ENCODE assay signal across 18 cellular contexts in the genomic region with DNA sequence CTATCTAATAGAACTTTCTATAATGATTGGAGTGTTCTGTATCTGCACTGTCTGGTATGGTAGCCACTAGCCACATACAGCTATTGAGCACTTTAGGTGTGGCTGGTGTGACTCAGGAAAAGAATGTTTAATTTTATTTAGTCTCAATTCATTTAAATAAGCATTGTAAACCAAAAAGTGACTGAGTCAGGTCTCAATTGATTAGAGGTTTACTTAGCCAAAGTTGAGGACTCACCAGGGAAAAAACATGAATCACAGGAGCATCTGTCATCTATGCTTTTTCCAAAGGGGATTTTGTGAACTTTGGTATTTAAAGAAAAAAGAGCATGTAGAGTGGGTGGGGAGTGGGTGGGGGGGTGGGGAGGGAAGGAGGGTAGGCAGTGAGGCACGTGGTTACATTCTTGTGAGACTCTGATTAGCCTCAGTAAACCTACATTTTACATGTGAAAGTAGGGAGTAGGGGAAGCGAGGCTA.
DNase-seq lines count a peak whose midpoint lies in the region; TF ChIP-seq lines count a peak whose summit lies in the region.
"Had no signal": no experiment of that assay in that cellular context is flagged by ENCODE, and none has a peak within 500 bp of the region (broad histone marks: within the 10 kb centered on the region; RNA-seq: fewer than 3 reads in every experiment).

No MANE protein-coding gene starts in this region.

- no peaks in the 10 kb centered on the region for H4K20me1 ChIP-seq in PC-9 (ENCODE audit: insufficient read depth)

- POLR2A ChIA-PET in Caco-2 (lab: Charles Lee) = interaction anchor here (0.5 to 1.4 kb wide), 3 partner anchors 11 to 77 kb away, joined by 3 to 5 read pairs (median 4); no protein-coding TSS in a partner anchor
- POLR2A ChIA-PET in PC-9 (lab: Charles Lee; ENCODE audit: unreplicated experiment) = no interaction called here

- H3K27me3 Mint-ChIP-seq in Caco-2 (ENCODE audit: insufficient read depth, unreplicated experiment) (no peaks in the 10 kb centered on the region), osteocyte (ENCODE audit: unreplicated experiment) (no peaks in the 10 kb centered on the region)

- intact Hi-C loops in Caco-2 (cut with micrococcal nuclease; ENCODE audit: unreplicated experiment) = loop anchor here (1.0 kb wide), 3 partner anchors 11 to 126 kb away; no protein-coding TSS in a partner anchor
- intact Hi-C loops in PC-9 (cut with micrococcal nuclease; ENCODE audit: unreplicated experiment) = no loop called here
- intact Hi-C loops in uterus (cut with DNase I; ENCODE audit: low total_unique reads) = no loop called here

- H3K4me1 Mint-ChIP-seq in Caco-2 (ENCODE audit: low read depth, unreplicated experiment) (peaks cover 46% of the 10 kb centered on the region), osteocyte (ENCODE audit: unreplicated experiment) (peaks cover 47% of the 10 kb centered on the region)

- no peak for TF ChIP-seq POLR2A in uterus (IDR thresholded peaks at IDR 0.05)

- BruUV-seq in Caco-2 (replicated peaks; lab: Mats Ljungman, UMichigan) = no TSS peak
- BruUV-seq in PC-9 (replicated peaks; lab: Mats Ljungman, UMichigan) = no TSS peak

- peak overlapping the region; percentile 56 for H3K4me3 Mint-ChIP-seq in Caco-2 (ENCODE audit: unreplicated experiment)
- no peak overlapping the region for H3K4me3 Mint-ChIP-seq in osteocyte (ENCODE audit: unreplicated experiment)
- H3K4me3 Mint-ChIP-seq: T-helper 1 cell treated with Interleukin-12 subunit alpha and Interleukin-12 subunit beta and Interleukin-4 antibody, amounts not matched to agents 30 μg/mL and 1 μg/mL, for 36 hours had no signal

- H3K4me1 ChIP-seq in Caco-2 (peaks cover 59% of the 10 kb centered on the region), PC-9 (replicated peaks; ENCODE audit: insufficient read depth) (peaks cover 44% of the 10 kb centered on the region), uterus (peaks cover 0 to 6% of the 10 kb centered on the region in 2 donors)
- H3K4me1 ChIP-seq: upper lobe of right lung had no signal

- H3K4me3 ChIP-seq in Caco-2 (ENCODE audit: low read depth, low read length) (no peak overlapping the region), PC-9 (0 out of 2 replicates have a peak overlapping the region, but pooled peaks have one; percentile 3), epithelial cell of esophagus (ENCODE audit: low read length) (no peak overlapping the region), uterus (no peak overlapping the region)
- H3K4me3 ChIP-seq: cardiac muscle cell, upper lobe of right lung had no signal

- H3F3A ChIP-seq in PC-9 (ENCODE audit: insufficient read depth, low read depth) = peaks cover 24% of the 10 kb centered on the region

- peak in 1 of 2 experiments; percentile 42 for DNase-seq in Caco-2
- DNase-seq in PC-9 = peak in 1 of 2 experiments; percentile 82
- peak; percentile 65 for DNase-seq in epithelial cell of esophagus (ENCODE audit: low read depth)
- DNase-seq in osteocyte (ENCODE audit: extremely low spot score, unreplicated experiment) = no peak
- DNase-seq in inferior parietal cortex (ENCODE audit: extremely low spot score) = no peak
- DNase-seq in uterus = no peak
- no peak for DNase-seq in NK-92 (lab: John Stamatoyannopoulos, UW; ENCODE audit: unreplicated experiment)
- DNase-seq in NCI-H446 treated with DMSO at 0.1 percent for 48 hours (lab: John Stamatoyannopoulos, UW) = no peak
- DNase-seq: activated CD4-positive, alpha-beta T cell treated with anti-CD3 and anti-CD28 coated beads, Interleukin-2, amount 50 U/mL, for 4 hours; activated gamma-delta T cell; AML-193; DND-41; OCI-M1; stimulated activated CD8-positive, alpha-beta memory T cell treated with anti-CD3 and anti-CD28 coated beads, Interleukin-4, amount 100 ng/mL, for 48 hours; upper lobe of right lung had no signal

- H3K79me2 ChIP-seq in PC-9 (ENCODE audit: low read depth) = no peaks in the 10 kb centered on the region

- H3K9me3 ChIP-seq in Caco-2 (0 out of 2 replicates have a peak, but pooled peaks cover 4% of the 10 kb centered on the region), PC-9 (ENCODE audit: insufficient read depth, low read depth) (0 out of 2 replicates have a peak, but pooled peaks cover 5% of the 10 kb centered on the region), uterus (no peaks in the 10 kb centered on the region)
- H3K9me3 ChIP-seq: upper lobe of right lung had no signal

- peak overlapping the region; percentile 45 for H3K4me2 ChIP-seq in PC-9

- H3K27ac Mint-ChIP-seq in Caco-2 (ENCODE audit: unreplicated experiment) (peak overlapping the region; percentile 85), osteocyte (ENCODE audit: unreplicated experiment) (peak overlapping the region; percentile 7)
- H3K27ac Mint-ChIP-seq: T-helper 1 cell treated with Interleukin-12 subunit alpha and Interleukin-12 subunit beta and Interleukin-4 antibody, amounts not matched to agents 30 μg/mL and 1 μg/mL, for 36 hours had no signal

- CTCF ChIA-PET in Caco-2 (lab: Charles Lee) = interaction anchor here (0.5 kb wide), 1 partner anchor 582 kb away, joined by 4 read pairs; no protein-coding TSS in a partner anchor
- CTCF ChIA-PET in PC-9 (lab: Charles Lee) = interaction anchor here (0.6 kb wide), 2 partner anchors 422 to 430 kb away, joined by 3 to 9 read pairs; no protein-coding TSS in a partner anchor

- H3K36me3 ChIP-seq in Caco-2 (ENCODE audit: control insufficient read depth, insufficient read depth, low read length) (no peaks in the 10 kb centered on the region), PC-9 (ENCODE audit: low read depth) (no peaks in the 10 kb centered on the region), uterus (no peaks in the 10 kb centered on the region)
- H3K36me3 ChIP-seq: cardiac muscle cell, upper lobe of right lung had no signal

- H3K9me2 ChIP-seq in PC-9 (ENCODE audit: insufficient read depth) = no peaks in the 10 kb centered on the region

- no peaks in the 10 kb centered on the region for H3K36me3 Mint-ChIP-seq in Caco-2 (ENCODE audit: insufficient read depth, unreplicated experiment)
- peaks cover 2% of the 10 kb centered on the region for H3K36me3 Mint-ChIP-seq in osteocyte (ENCODE audit: unreplicated experiment)

- H2AFZ ChIP-seq in PC-9 = 0 out of 2 replicates have a peak overlapping the region, but pooled peaks have one; percentile 3

- H3K27ac ChIP-seq in PC-9 = peak overlapping the region; percentile 86
- no peak overlapping the region for H3K27ac ChIP-seq in uterus
- H3K27ac ChIP-seq: cardiac muscle cell, HL-60, upper lobe of right lung had no signal

- H3K9me3 Mint-ChIP-seq in Caco-2 (ENCODE audit: unreplicated experiment) (peaks cover 23% of the 10 kb centered on the region), osteocyte (ENCODE audit: unreplicated experiment) (peaks cover 2% of the 10 kb centered on the region)
- H3K9me3 Mint-ChIP-seq: T-helper 1 cell treated with Interleukin-12 subunit alpha and Interleukin-12 subunit beta and Interleukin-4 antibody, amounts not matched to agents 30 μg/mL and 1 μg/mL, for 36 hours had no signal

- no peaks in the 10 kb centered on the region for H3K27me3 ChIP-seq in Caco-2 (replicated peaks; ENCODE audit: control insufficient read depth, insufficient read depth, low read length)
- H3K27me3 ChIP-seq in PC-9 (ENCODE audit: insufficient read depth, low read depth) = no peaks in the 10 kb centered on the region
- no peaks in the 10 kb centered on the region for H3K27me3 ChIP-seq in uterus
- H3K27me3 ChIP-seq: cardiac muscle cell, upper lobe of right lung had no signal

- no peak for TF ChIP-seq CTCF in Caco-2 (IDR thresholded peaks at IDR 0.05; ENCODE audit: insufficient read depth in 1 of 2, low read depth in 1 of 2, low read length in 1 of 2, severe bottlenecking in 1 of 2, unreplicated experiment in 1 of 2)
- TF ChIP-seq CTCF in PC-9 (conservative IDR thresholded peaks at IDR 0.05) = no peak
- no peak for TF ChIP-seq CTCF in epithelial cell of esophagus (IDR thresholded peaks at IDR 0.05; ENCODE audit: insufficient read depth, low read depth, low read length, missing control alignments)
- no peak for TF ChIP-seq CTCF in osteocyte (IDR thresholded peaks at IDR 0.05)
- no peak for TF ChIP-seq CTCF in uterus (IDR thresholded peaks at IDR 0.05)
